8 cellular contexts compared by ENCODE assay signal in genomic region chr5:43043400-43043756, GRCh38. TPM values are rescaled to one million over a fixed set of nuclear protein-coding genes. Genes with fewer than 3 reads are reported as not detected.
A peak's percentile ranks its signal among the peaks of the same experiment; 100 is the strongest.
DNase-seq lines count a peak whose midpoint lies in the region; ATAC-seq and TF ChIP-seq lines count a peak whose summit lies in the region.

No MANE protein-coding gene starts in this region.

- DNase-seq in NCI-H2171 (lab: John Stamatoyannopoulos, UW), result peak; percentile 64
- no peak for DNase-seq in NCI-H2171 treated with DMSO at 0.1 percent for 48 hours (lab: John Stamatoyannopoulos, UW)
- DNase-seq in activated T-helper 2 cell treated with anti-CD3 and anti-CD28 coated beads, Interferon-gamma antibody, Interleukin-2, Interleukin-4, amounts not matched to agents 10 μg/mL and 5 μg/mL and 100 μg/mL, durations not matched to agents 14 hours and 24 hours and 36 hours (ENCODE audit: low spot score), result no peak
- no peak for DNase-seq in stomach
- DNase-seq in NCI-H187 (lab: John Stamatoyannopoulos, UW), result no peak
- no peak for DNase-seq in globus pallidus (ENCODE audit: low spot score)

- no peaks in the 10 kb centered on the region for H3K27me3 Mint-ChIP-seq in activated T-helper 2 cell treated with anti-CD3 and anti-CD28 coated beads, Interferon-gamma antibody, Interleukin-2, Interleukin-4, amounts not matched to agents 10 μg/mL and 5 μg/mL and 100 μg/mL, durations not matched to agents 14 hours and 24 hours and 36 hours (ENCODE audit: low read depth)

- no peak for TF ChIP-seq CTCF in stomach (IDR thresholded peaks at IDR 0.05)

- peaks cover 35% of the 10 kb centered on the region for H3K4me1 Mint-ChIP-seq in activated T-helper 2 cell treated with anti-CD3 and anti-CD28 coated beads, Interferon-gamma antibody, Interleukin-2, Interleukin-4, amounts not matched to agents 10 μg/mL and 5 μg/mL and 100 μg/mL, durations not matched to agents 14 hours and 24 hours and 36 hours (ENCODE audit: low read depth)

- H3K9me3 ChIP-seq in iPS-18c (ENCODE audit: control insufficient read depth, insufficient read depth, low read length) (peaks cover 2% of the 10 kb centered on the region), stomach (peaks cover 0 to 8% (median 0%) of the 10 kb centered on the region in 4 donors)

- H3K4me3 Mint-ChIP-seq in activated T-helper 2 cell treated with anti-CD3 and anti-CD28 coated beads, Interferon-gamma antibody, Interleukin-2, Interleukin-4, amounts not matched to agents 10 μg/mL and 5 μg/mL and 100 μg/mL, durations not matched to agents 14 hours and 24 hours and 36 hours (ENCODE audit: low read depth), result peak overlapping the region; percentile 92

- H3K27ac ChIP-seq in stomach, result peak overlapping the region; percentile 79 to 96 (median 91)

- TF ChIP-seq POLR2A in stomach (IDR thresholded peaks at IDR 0.05), result no peak

- H3K4me1 ChIP-seq in stomach, result peaks cover 0 to 51% (median 29%) of the 10 kb centered on the region in 4 donors

- ATAC-seq in HG02678 (IDR thresholded peaks at IDR 0.05; ENCODE audit: unreplicated experiment), result no peak

- 15 to 24% (median 18%) methylated on average over 7 of the region's 7 CpGs for WGBS in stomach, 5 donors

- peaks cover 11% of the 10 kb centered on the region for H3K36me3 Mint-ChIP-seq in activated T-helper 2 cell treated with anti-CD3 and anti-CD28 coated beads, Interferon-gamma antibody, Interleukin-2, Interleukin-4, amounts not matched to agents 10 μg/mL and 5 μg/mL and 100 μg/mL, durations not matched to agents 14 hours and 24 hours and 36 hours (ENCODE audit: low read depth)

- peaks cover 4 to 65% (median 13%) of the 10 kb centered on the region in 3 donors for H3K27me3 ChIP-seq in stomach

- intact Hi-C loops in activated T-helper 2 cell treated with anti-CD3 and anti-CD28 coated beads, Interferon-gamma antibody, Interleukin-2, Interleukin-4, amounts not matched to agents 10 μg/mL and 5 μg/mL and 100 μg/mL, durations not matched to agents 14 hours and 24 hours and 36 hours (cut with micrococcal nuclease), result no loop called here
- intact Hi-C loops in stomach (cut with DNase I; ENCODE audit: low total_unique reads), result loop anchor here (10.0 kb wide), 1 partner anchor 61 kb away; no protein-coding TSS in a partner anchor

- H3K4me3 ChIP-seq in iPS-18c (ENCODE audit: insufficient read depth, low read depth, low read length) (peak overlapping the region; percentile 47), stomach (peak overlapping the region; percentile 57 to 65 (median 64))

- H3K27ac Mint-ChIP-seq in activated T-helper 2 cell treated with anti-CD3 and anti-CD28 coated beads, Interferon-gamma antibody, Interleukin-2, Interleukin-4, amounts not matched to agents 10 μg/mL and 5 μg/mL and 100 μg/mL, durations not matched to agents 14 hours and 24 hours and 36 hours, result peak overlapping the region; percentile 97

- no peak for TF ChIP-seq EP300 in stomach (IDR thresholded peaks at IDR 0.05)

- H3K9me3 Mint-ChIP-seq in activated T-helper 2 cell treated with anti-CD3 and anti-CD28 coated beads, Interferon-gamma antibody, Interleukin-2, Interleukin-4, amounts not matched to agents 10 μg/mL and 5 μg/mL and 100 μg/mL, durations not matched to agents 14 hours and 24 hours and 36 hours, result no peaks in the 10 kb centered on the region

- H3K36me3 ChIP-seq in stomach, result no peaks in the 10 kb centered on the region

RNA-seq across cellular contexts. Expression of gene ANXA2R, which starts 3.3 kb away (rescaled TPM):
- total RNA-seq in activated T-helper 2 cell treated with anti-CD3 and anti-CD28 coated beads, Interferon-gamma antibody, Interleukin-2, Interleukin-4, amounts not matched to agents 10 μg/mL and 5 μg/mL and 100 μg/mL, durations not matched to agents 14 hours and 24 hours and 36 hours, result 2.1 and 2.5 TPM in 2 replicates
- total RNA-seq in stomach, result 1 to 10 TPM in 4 of 5 donors, not detected in 1; 1.2 to 7.5 (median 2.8) TPM
- polyA plus RNA-seq in stomach, result 1 to 10 TPM in 1 of 3 donors, under 1 TPM in 2; 0.76 to 2.2 (median 0.87) TPM
